Comparison of ENCODE assay signal across 13 cellular contexts in genomic region chr1:234911787-234912186, GRCh38.
DNase-seq lines count a peak whose midpoint lies in the region; ATAC-seq and TF ChIP-seq lines count a peak whose summit lies in the region.
"Had no signal": no experiment of that assay in that cellular context is flagged by ENCODE, and none has a peak within 500 bp of the region (broad histone marks: within the 10 kb centered on the region; RNA-seq: fewer than 3 reads in every experiment).

No MANE protein-coding gene starts in this region.

- H3K4me2 ChIP-seq in DND-41 (ENCODE audit: insufficient read depth, low read length): no peak overlapping the region

- peaks cover 30 to 36% of the 10 kb centered on the region in 2 donors for H3K4me1 Mint-ChIP-seq in effector memory CD8-positive, alpha-beta T cell (ENCODE audit: low read depth in 2 of 2)

- H3K36me3 ChIP-seq in DND-41 (ENCODE audit: insufficient read depth, low read length) (no peaks in the 10 kb centered on the region), psoas muscle (ENCODE audit: insufficient read depth in 1 of 2, low read depth in 1 of 2) (no peaks in the 10 kb centered on the region), MG63 (no peaks in the 10 kb centered on the region)
- H3K36me3 ChIP-seq: pancreas had no signal

- no peak overlapping the region for H3K27ac ChIP-seq in DND-41 (ENCODE audit: low read length)
- H3K27ac ChIP-seq in psoas muscle: peak overlapping the region; percentile 48

- no peaks in the 10 kb centered on the region for H3K36me3 Mint-ChIP-seq in effector memory CD8-positive, alpha-beta T cell (ENCODE audit: insufficient read depth)

- no peaks in the 10 kb centered on the region for H3K9me3 ChIP-seq in DND-41 (ENCODE audit: insufficient read depth, low read length, severe bottlenecking)
- H3K9me3 ChIP-seq in psoas muscle: no peaks in the 10 kb centered on the region
- no peaks in the 10 kb centered on the region for H3K9me3 ChIP-seq in MG63
- H3K9me3 ChIP-seq: Caco-2, pancreas had no signal

- no peak overlapping the region for H3K9ac ChIP-seq in DND-41 (ENCODE audit: low read depth, low read length)

- H3K4me3 Mint-ChIP-seq in effector memory CD8-positive, alpha-beta T cell: peak overlapping the region; percentile 31 to 65

- no peaks in the 10 kb centered on the region for H4K20me1 ChIP-seq in DND-41 (ENCODE audit: insufficient read depth, low read length)

- no peaks in the 10 kb centered on the region for H3K27me3 Mint-ChIP-seq in effector memory CD8-positive, alpha-beta T cell

- TF ChIP-seq CTCF in DND-41 (IDR thresholded peaks at IDR 0.05; ENCODE audit: borderline replicate concordance, extremely low read depth, low read length, poor library complexity, severe bottlenecking) (no peak), psoas muscle (IDR thresholded peaks at IDR 0.05) (no peak)

- no peaks in the 10 kb centered on the region for H3K27me3 ChIP-seq in DND-41 (ENCODE audit: insufficient read depth, low read length, poor library complexity)
- H3K27me3 ChIP-seq in psoas muscle (ENCODE audit: insufficient read depth in 3 of 3, low read length in 2 of 3): no peaks in the 10 kb centered on the region
- no peaks in the 10 kb centered on the region for H3K27me3 ChIP-seq in MG63
- H3K27me3 ChIP-seq: pancreas had no signal

- peak overlapping the region; percentile 91 for H3K27ac Mint-ChIP-seq in effector memory CD8-positive, alpha-beta T cell

- DNase-seq in DND-41 (no peak), T-helper 9 cell (peak; percentile 33), psoas muscle (no peak), CD1c-positive myeloid dendritic cell (ENCODE audit: extremely low spot score) (no peak), GDM1 (lab: John Stamatoyannopoulos, UW) (no peak), MG63 (no peak)
- DNase-seq in effector memory CD8-positive, alpha-beta T cell: peak; percentile 66 to 70 (median 70)
- DNase-seq: activated CD4-positive, alpha-beta T cell treated with anti-CD3 and anti-CD28 coated beads, Interleukin-2, amount 50 U/mL, for 4 hours; Caco-2; cortex of kidney; NCI-H1436 had no signal

- no peaks in the 10 kb centered on the region for H3K4me1 ChIP-seq in DND-41 (ENCODE audit: insufficient read depth, low read length)
- peaks cover 27% of the 10 kb centered on the region for H3K4me1 ChIP-seq in psoas muscle

- no peak overlapping the region for H2AFZ ChIP-seq in DND-41 (ENCODE audit: low read depth, low read length)

- H3K4me3 ChIP-seq in DND-41 (ENCODE audit: low read depth in 1 of 2, low read length in 2 of 2): no peak overlapping the region
- H3K4me3 ChIP-seq in psoas muscle: no peak overlapping the region
- no peak overlapping the region for H3K4me3 ChIP-seq in MG63
- H3K4me3 ChIP-seq: pancreas had no signal

- intact Hi-C loops in psoas muscle (cut with DNase I): no loop called here

- H3K79me2 ChIP-seq in DND-41 (ENCODE audit: insufficient read depth, low read length): no peaks in the 10 kb centered on the region

- ATAC-seq in DND-41 (ENCODE audit: insufficient read depth, low read depth) (peak; percentile 62; the same call in 2 of the 3 replicates), psoas muscle (no peak), GM21526 (IDR thresholded peaks at IDR 0.05; ENCODE audit: low FRiP score, unreplicated experiment) (no peak)
- peak; percentile 97 for ATAC-seq in effector memory CD8-positive, alpha-beta T cell (replicated peaks)
- ATAC-seq: pancreas had no signal

- no peaks in the 10 kb centered on the region for H3K9me3 Mint-ChIP-seq in effector memory CD8-positive, alpha-beta T cell

- 66 to 76% (median 67%) methylated on average over 8 of the region's 8 CpGs for WGBS in psoas muscle, 3 donors

Comparison
In these comparisons a context has a peak if more than half of its experiments do, and no peak if none do; other contexts are left out.
1. ATAC-seq: peak in DND-41 (single experiment) and effector memory CD8-positive, alpha-beta T cell (single experiment); none in psoas muscle (0 of 4) and GM21526 (single experiment).
2. DNase-seq: peak in T-helper 9 cell (single experiment) and effector memory CD8-positive, alpha-beta T cell (3 of 3); none in DND-41 (single experiment), psoas muscle (0 of 2), CD1c-positive myeloid dendritic cell (single experiment), GDM1 (single experiment) and MG63 (single experiment).